11 cellular contexts compared by ENCODE assay signal in the genomic region with DNA sequence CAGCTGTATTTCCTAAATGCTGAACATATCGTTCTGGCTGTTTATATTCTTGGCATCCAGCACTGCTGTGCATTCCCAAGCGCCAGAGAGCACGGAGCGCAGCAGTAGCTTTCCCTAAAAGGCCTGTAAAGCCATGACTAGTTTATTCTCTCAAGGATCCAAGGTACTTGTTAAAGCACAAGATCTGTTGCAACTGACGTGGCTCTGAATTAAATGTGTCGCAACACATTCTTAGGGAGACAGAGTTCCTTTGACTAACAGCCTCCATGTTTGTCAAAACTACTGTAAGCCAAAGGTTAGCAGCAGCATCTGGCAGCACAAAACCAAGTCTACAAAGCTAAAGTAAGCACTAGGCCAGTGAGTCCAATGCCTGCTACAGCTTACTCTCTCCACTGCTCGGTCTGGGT.
DNase-seq lines count a peak whose midpoint lies in the region; TF ChIP-seq lines count a peak whose summit lies in the region.
"Had no signal": no experiment of that assay in that cellular context is flagged by ENCODE, and none has a peak within 500 bp of the region (broad histone marks: within the 10 kb centered on the region; RNA-seq: fewer than 3 reads in every experiment).

No MANE protein-coding gene starts in this region.

- peak overlapping the region; percentile 54 for H2AK5ac ChIP-seq in mesenchymal stem cell (ENCODE audit: low read length, severe bottlenecking)

- no peak overlapping the region for H3K23ac ChIP-seq in mesenchymal stem cell (ENCODE audit: low read length in 2 of 2)

- no peak overlapping the region for H3K14ac ChIP-seq in mesenchymal stem cell (ENCODE audit: low read length in 2 of 2)

- H3K4me1 ChIP-seq in mesenchymal stem cell (ENCODE audit: control insufficient read depth, insufficient read depth, low read depth, low read length) (peaks cover 5% of the 10 kb centered on the region), transverse colon (peaks cover 0 to 5% (median 0%) of the 10 kb centered on the region in 4 donors)

- no peaks in the 10 kb centered on the region for H3K79me1 ChIP-seq in mesenchymal stem cell (replicated peaks; ENCODE audit: low read length, poor library complexity, severe bottlenecking)

- TF ChIP-seq EP300 in transverse colon (IDR thresholded peaks at IDR 0.05; ENCODE audit: low read depth) = peak; percentile 95

- intact Hi-C loops in transverse colon (cut with DNase I; ENCODE audit: low total_unique reads) = loop anchor here (10.0 kb wide), 1 partner anchor 190 kb away; a partner anchor contains a TSS

- no peak overlapping the region for H4K91ac ChIP-seq in mesenchymal stem cell (ENCODE audit: low read length)

- H2AFZ ChIP-seq in mesenchymal stem cell (ENCODE audit: low read depth, low read length) = no peak overlapping the region

- peak overlapping the region; percentile 59 for H3K9ac ChIP-seq in mesenchymal stem cell (ENCODE audit: low read length)

- 20% methylated on average over 7 of the region's 7 CpGs for WGBS in mesenchymal stem cell
- 62 to 78% methylated on average over 4 to 7 of the region's 7 CpGs for WGBS in transverse colon (ENCODE audit: low coverage in 1 of 2), 2 donors

- no peaks in the 10 kb centered on the region for H3K9me3 ChIP-seq in mesenchymal stem cell (ENCODE audit: control insufficient read depth, low read length)
- H3K9me3 ChIP-seq in transverse colon = no peaks in the 10 kb centered on the region
- H3K9me3 ChIP-seq: adrenal gland had no signal

- DNase-seq in SIG-M5 treated with dmso at 0.1 percent for 504 hours (lab: John Stamatoyannopoulos, UW; ENCODE audit: unreplicated experiment) (peak; percentile 77), SIG-M5 (lab: John Stamatoyannopoulos, UW) (no peak), chondrocyte (ENCODE audit: low spot score) (no peak), mesenchymal stem cell (peak; percentile 98), transverse colon (peak; percentile 29), NCI-H510A (lab: John Stamatoyannopoulos, UW) (no peak), NCI-H187 treated with DMSO at 0.1 percent for 48 hours (lab: John Stamatoyannopoulos, UW) (no peak)
- no peak for DNase-seq in effector CD4-positive, alpha-beta T cell
- DNase-seq: kidney glomerular epithelial cell, NCI-H1105 treated with DMSO at 0.1 percent for 48 hours had no signal

- peak overlapping the region; percentile 86 for H2BK120ac ChIP-seq in mesenchymal stem cell (ENCODE audit: low read depth, low read length)

- no peak for TF ChIP-seq POLR2A in transverse colon (IDR thresholded peaks at IDR 0.05)

- peaks cover 90% of the 10 kb centered on the region for H3K4me1 Mint-ChIP-seq in chondrocyte (ENCODE audit: low read depth)

- in situ Hi-C loops in transverse colon (cut with MboI; ENCODE audit: low pct_ligation_motif_present in 1 of 4, low pct_unique_long_range_greater_than_20kb in 1 of 4, low sequenced_read_pairs in 3 of 4) = no loop called here

- no peak overlapping the region for H3K4me2 ChIP-seq in mesenchymal stem cell (ENCODE audit: low read length, poor library complexity, severe bottlenecking)

- peak overlapping the region; percentile 93 for H3K27ac Mint-ChIP-seq in chondrocyte (ENCODE audit: unreplicated experiment)

- no peak overlapping the region for H2BK15ac ChIP-seq in mesenchymal stem cell (ENCODE audit: low read depth, poor library complexity, severe bottlenecking)

- peak overlapping the region in 1 of 2 experiments; percentile 74 for H2BK12ac ChIP-seq in mesenchymal stem cell (ENCODE audit: low read length in 2 of 2)

- peak overlapping the region; percentile 42 for H4K8ac ChIP-seq in mesenchymal stem cell (ENCODE audit: low read length)

- H3K27me3 ChIP-seq in mesenchymal stem cell (ENCODE audit: control insufficient read depth in 1 of 2, insufficient read depth in 1 of 2, low read length in 2 of 2) (no peaks in the 10 kb centered on the region), transverse colon (no peaks in the 10 kb centered on the region)
- H3K27me3 ChIP-seq: adrenal gland had no signal

- no peak overlapping the region for H2BK5ac ChIP-seq in mesenchymal stem cell (ENCODE audit: low read depth, low read length, poor library complexity, severe bottlenecking)

- peaks cover 3% of the 10 kb centered on the region for H3K36me3 Mint-ChIP-seq in chondrocyte (ENCODE audit: low read depth)

- no peak for TF ChIP-seq CTCF in chondrocyte (IDR thresholded peaks at IDR 0.05)
- peak in 1 of 5 experiments; percentile 19 for TF ChIP-seq CTCF in transverse colon (IDR thresholded peaks at IDR 0.05)

- H3K4ac ChIP-seq in mesenchymal stem cell (ENCODE audit: low read depth in 1 of 2, low read length in 2 of 2) = peak overlapping the region in 1 of 2 experiments; percentile 44

- H3K36me3 ChIP-seq in mesenchymal stem cell (ENCODE audit: control insufficient read depth in 1 of 2, insufficient read depth in 2 of 2, low read depth in 1 of 2, low read length in 2 of 2) (peaks cover 0 to 11% of the 10 kb centered on the region in 2 experiments), transverse colon (no peaks in the 10 kb centered on the region)
- H3K36me3 ChIP-seq: adrenal gland had no signal

- H3K9me3 Mint-ChIP-seq in chondrocyte (ENCODE audit: low read depth) = peaks cover 5% of the 10 kb centered on the region

- H3K4me3 ChIP-seq in mesenchymal stem cell (ENCODE audit: insufficient read depth in 1 of 2, low read depth in 1 of 2, low read length in 2 of 2) (no peak overlapping the region), transverse colon (no peak overlapping the region)
- H3K4me3 ChIP-seq: adrenal gland had no signal

- no peak overlapping the region for H3K18ac ChIP-seq in mesenchymal stem cell (ENCODE audit: low read depth in 1 of 2, low read length in 2 of 2)

- H3K4me3 Mint-ChIP-seq in chondrocyte (ENCODE audit: unreplicated experiment) = peak overlapping the region; percentile 11

- no peaks in the 10 kb centered on the region for H3K27me3 Mint-ChIP-seq in chondrocyte (ENCODE audit: low read depth)

- H3K27ac ChIP-seq in mesenchymal stem cell (ENCODE audit: low read length, poor library complexity, severe bottlenecking) (no peak overlapping the region), transverse colon (peak overlapping the region; percentile 67 to 82 (median 77))

Comparison
In these comparisons a context has a peak if more than half of its experiments do, and no peak if none do; other contexts are left out.
1. DNase-seq: peak in SIG-M5 treated with dmso at 0.1 percent for 504 hours (single experiment), mesenchymal stem cell (single experiment) and transverse colon (single experiment); none in SIG-M5 (single experiment), chondrocyte (single experiment), NCI-H510A (single experiment), effector CD4-positive, alpha-beta T cell (single experiment) and NCI-H187 treated with DMSO at 0.1 percent for 48 hours (single experiment).